ENCODE assay signal across 14 cellular contexts in the genomic region with DNA sequence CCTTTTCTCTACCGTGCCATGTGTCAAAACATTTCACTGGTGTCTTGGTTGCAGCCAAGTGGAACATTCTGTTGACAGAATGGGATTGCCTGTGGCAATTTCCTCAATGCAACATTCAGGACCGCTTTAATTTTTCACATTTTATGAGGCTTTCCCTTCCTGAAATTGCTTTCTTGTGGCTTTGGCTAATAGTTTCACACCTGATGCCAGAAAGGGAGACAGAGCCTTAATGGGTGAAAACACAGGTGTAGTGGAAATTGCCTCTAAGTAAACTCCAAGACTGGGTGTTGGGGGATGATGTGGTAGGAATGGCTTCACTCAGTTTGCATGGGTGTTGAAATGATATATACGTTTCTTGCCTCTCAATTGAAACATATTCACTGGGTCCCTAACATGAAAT.
"Had no signal": no experiment of that assay in that cellular context is flagged by ENCODE, and none has a peak within 500 bp of the region (broad histone marks: within the 10 kb centered on the region; RNA-seq: fewer than 3 reads in every experiment).

No MANE protein-coding gene starts in this region.

- H3K4me1 ChIP-seq: lower lobe of right lung, right lobe of liver, stomach, thyroid gland had no signal

- DNase-seq: dorsolateral prefrontal cortex; effector CD4-positive, alpha-beta T cell; left ventricle myocardium superior; lower lobe of right lung; natural killer cell; nucleus accumbens; ovary; right lobe of liver; small intestine; stimulated activated CD4-positive, alpha-beta T cell treated with anti-CD3 and anti-CD28 coated beads, Interleukin-15, amount 100 ng/mL, for 24 hours; stimulated activated CD4-positive, alpha-beta T cell treated with anti-CD3 and anti-CD28 coated beads, Interleukin-2, amount 100 ng/mL, for 48 hours; stimulated activated naive B cell treated with anti-CD40 and anti-IgM and Interleukin-4, amounts not matched to agents 10 μg/mL and 1 μg/mL and 100 μg/mL, for 72 hours; stomach; thyroid gland had no signal

- H3K36me3 ChIP-seq: lower lobe of right lung, ovary, right lobe of liver, stomach, thyroid gland had no signal

- H3K27ac ChIP-seq: dorsolateral prefrontal cortex, lower lobe of right lung, ovary, right lobe of liver, stomach, thyroid gland had no signal

- H3K4me3 ChIP-seq: dorsolateral prefrontal cortex, lower lobe of right lung, ovary, right lobe of liver, stomach, thyroid gland had no signal

- H3K9me3 ChIP-seq: lower lobe of right lung, ovary, right lobe of liver, stomach, thyroid gland had no signal

- ATAC-seq: left ventricle myocardium superior; lower lobe of right lung; natural killer cell; right lobe of liver; stimulated activated naive B cell treated with anti-CD40 and anti-IgM and Interleukin-4, amounts not matched to agents 10 μg/mL and 1 μg/mL and 100 μg/mL, for 72 hours had no signal

- H3K27me3 ChIP-seq: dorsolateral prefrontal cortex, ovary, right lobe of liver, stomach, thyroid gland had no signal
